ENCODE assay signal across 20 cellular contexts in the genomic region with DNA sequence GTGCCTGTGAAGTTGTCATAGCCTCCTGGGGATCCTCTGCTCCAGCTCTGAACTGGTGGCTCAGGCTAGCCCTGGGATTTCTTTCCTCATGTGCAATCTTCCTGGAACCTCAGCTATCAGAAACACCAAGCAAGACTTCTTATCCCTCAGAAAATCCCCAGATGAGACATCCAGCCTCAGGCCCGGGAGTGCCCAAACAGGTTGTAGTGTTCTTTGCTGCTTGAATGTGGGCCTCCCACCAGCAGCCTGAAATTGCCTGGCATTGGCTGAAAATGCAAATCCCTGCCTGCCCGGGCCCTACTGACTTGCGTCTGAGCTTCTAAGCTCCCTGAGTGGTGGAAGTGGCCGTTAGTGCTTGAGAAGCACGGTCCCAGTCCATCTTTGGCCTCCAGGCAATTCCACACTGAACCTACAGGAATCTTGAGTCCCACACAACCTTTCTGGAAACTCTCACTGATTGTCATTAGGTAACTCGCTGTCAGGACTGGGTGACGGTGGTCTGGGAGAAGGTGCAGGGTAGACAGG.
A peak's percentile ranks its signal among the peaks of the same experiment; 100 is the strongest.
DNase-seq lines count a peak whose midpoint lies in the region; FAIRE-seq and TF ChIP-seq lines count a peak whose summit lies in the region.
"Had no signal": no experiment of that assay in that cellular context is flagged by ENCODE, and none has a peak within 500 bp of the region (broad histone marks: within the 10 kb centered on the region; RNA-seq: fewer than 3 reads in every experiment).

No MANE protein-coding gene starts in this region.

- H3K79me2 ChIP-seq in PC-9 (ENCODE audit: low read depth): no peaks in the 10 kb centered on the region
- no peaks in the 10 kb centered on the region for H3K79me2 ChIP-seq in neural progenitor cell (ENCODE audit: low read depth)

- H3K4me3 ChIP-seq in PC-9 (no peak overlapping the region), epithelial cell of esophagus (ENCODE audit: low read length) (no peak overlapping the region), uterus (no peak overlapping the region), small intestine (ENCODE audit: low read depth in 1 of 2, low read length in 2 of 2) (no peak overlapping the region), neural progenitor cell (no peak overlapping the region)
- H3K4me3 ChIP-seq: SK-N-MC had no signal

- H3K9me3 Mint-ChIP-seq in neural progenitor cell: no peaks in the 10 kb centered on the region
- H3K9me3 Mint-ChIP-seq: CD4-positive, CD25-positive, alpha-beta regulatory T cell; HFFc6 had no signal

- no peak for TF ChIP-seq CTCF in PC-9 (conservative IDR thresholded peaks at IDR 0.05)
- TF ChIP-seq CTCF in epithelial cell of esophagus (IDR thresholded peaks at IDR 0.05; ENCODE audit: insufficient read depth, low read depth, low read length, missing control alignments): no peak
- TF ChIP-seq CTCF in uterus (IDR thresholded peaks at IDR 0.05): no peak
- TF ChIP-seq CTCF in neural progenitor cell (IDR thresholded peaks at IDR 0.05): no peak
- TF ChIP-seq CTCF in GM10248 (IDR thresholded peaks at IDR 0.05; ENCODE audit: control extremely low read depth, extremely low read depth, low read depth, missing control alignments): no peak

- H4K20me1 ChIP-seq in PC-9 (ENCODE audit: insufficient read depth) (no peaks in the 10 kb centered on the region), neural progenitor cell (ENCODE audit: low read depth) (no peaks in the 10 kb centered on the region)

- no peak for FAIRE-seq in small intestine (lab: Jason Lieb, UNC)

- peaks cover 3% of the 10 kb centered on the region for H3K4me1 Mint-ChIP-seq in neural progenitor cell
- H3K4me1 Mint-ChIP-seq: CD4-positive, CD25-positive, alpha-beta regulatory T cell had no signal

- H2AFZ ChIP-seq in PC-9 (no peak overlapping the region; the same call in 1 of the 2 replicates), neural progenitor cell (replicated peaks) (no peak overlapping the region)

- 88 to 95% (median 90%) methylated on average over 7 of the region's 7 CpGs for WGBS in small intestine, 3 donors

- no peak for TF ChIP-seq POLR2A in uterus (IDR thresholded peaks at IDR 0.05)

- no peaks in the 10 kb centered on the region for H3K36me3 Mint-ChIP-seq in neural progenitor cell
- H3K36me3 Mint-ChIP-seq: CD4-positive, CD25-positive, alpha-beta regulatory T cell had no signal

- no peak overlapping the region for H3K4me3 Mint-ChIP-seq in neural progenitor cell
- H3K4me3 Mint-ChIP-seq: CD4-positive, CD25-positive, alpha-beta regulatory T cell; HFFc6 had no signal

- no peak overlapping the region for H3K9ac ChIP-seq in neural progenitor cell

- H3K4me2 ChIP-seq in PC-9 (peak overlapping the region; percentile 25), neural progenitor cell (no peak overlapping the region)

- CTCF ChIA-PET in PC-9 (lab: Charles Lee): no interaction called here
- CTCF ChIA-PET in GM10248 (lab: Yijun Ruan, JAX): no interaction called here

- BruUV-seq in PC-9 (replicated peaks; lab: Mats Ljungman, UMichigan): no TSS peak

- intact Hi-C loops in PC-9 (cut with micrococcal nuclease; ENCODE audit: unreplicated experiment) (no loop called here), uterus (cut with DNase I; ENCODE audit: low total_unique reads) (no loop called here)

- H3K27ac Mint-ChIP-seq in neural progenitor cell: no peak overlapping the region
- H3K27ac Mint-ChIP-seq: CD4-positive, CD25-positive, alpha-beta regulatory T cell; HFFc6 had no signal

- H3K27ac ChIP-seq in PC-9 (peak overlapping the region; percentile 56), uterus (peak overlapping the region; percentile 69 to 80), small intestine (ENCODE audit: low read depth in 1 of 2, low read length in 1 of 2) (no peak overlapping the region), neural progenitor cell (no peak overlapping the region)
- H3K27ac ChIP-seq: SK-N-MC had no signal

- H3K9me3 ChIP-seq in PC-9 (ENCODE audit: insufficient read depth, low read depth): no peaks in the 10 kb centered on the region
- H3K9me3 ChIP-seq in uterus: no peaks in the 10 kb centered on the region
- H3K9me3 ChIP-seq in small intestine (ENCODE audit: control insufficient read depth, low read depth): no peaks in the 10 kb centered on the region
- H3K9me3 ChIP-seq in neural progenitor cell (ENCODE audit: low read depth): no peaks in the 10 kb centered on the region

- peaks cover 13% of the 10 kb centered on the region for H3K4me1 ChIP-seq in PC-9 (replicated peaks; ENCODE audit: insufficient read depth)
- no peaks in the 10 kb centered on the region for H3K4me1 ChIP-seq in uterus
- no peaks in the 10 kb centered on the region for H3K4me1 ChIP-seq in small intestine (ENCODE audit: control insufficient read depth in 2 of 2, insufficient read depth in 1 of 2, low read depth in 1 of 2, low read length in 1 of 2)
- no peaks in the 10 kb centered on the region for H3K4me1 ChIP-seq in neural progenitor cell

- DNase-seq in PC-9 (peak; percentile 55 to 77), epithelial cell of esophagus (ENCODE audit: low read depth) (peak; percentile 95), islet precursor cell (peak; percentile 94), uterus (no peak), small intestine (no peak), neural progenitor cell (ENCODE audit: low spot score) (no peak), GM10248 (ENCODE audit: extremely low spot score) (no peak)
- DNase-seq: CD4-positive, CD25-positive, alpha-beta regulatory T cell; EL; H7; HFFc6; Karpas-422; NCI-H1694; NCI-H2081 treated with DMSO at 0.1 percent for 48 hours; NCI-H2171 treated with DMSO at 0.1 percent for 48 hours; NCI-H446 treated with DMSO at 0.1 percent for 48 hours; NCI-H526 treated with DMSO at 0.1 percent for 48 hours; OCI-M1; SHP77 treated with DMSO at 0.1 percent for 48 hours had no signal

- H3F3A ChIP-seq in PC-9 (ENCODE audit: insufficient read depth, low read depth) (no peaks in the 10 kb centered on the region), neural progenitor cell (ENCODE audit: low read depth) (no peaks in the 10 kb centered on the region)

- no peaks in the 10 kb centered on the region for H3K27me3 ChIP-seq in PC-9 (ENCODE audit: insufficient read depth, low read depth)
- no peaks in the 10 kb centered on the region for H3K27me3 ChIP-seq in uterus
- peaks cover 0 to 2% of the 10 kb centered on the region in 2 donors for H3K27me3 ChIP-seq in small intestine (ENCODE audit: control insufficient read depth in 2 of 2, insufficient read depth in 2 of 2, low read length in 2 of 2)
- H3K27me3 ChIP-seq in neural progenitor cell: no peaks in the 10 kb centered on the region

- H3K27me3 Mint-ChIP-seq in neural progenitor cell (ENCODE audit: insufficient read depth, low read depth): peaks cover 2% of the 10 kb centered on the region
- H3K27me3 Mint-ChIP-seq: CD4-positive, CD25-positive, alpha-beta regulatory T cell had no signal

- no peaks in the 10 kb centered on the region for H3K9me2 ChIP-seq in PC-9 (ENCODE audit: insufficient read depth)

- POLR2A ChIA-PET in PC-9 (lab: Charles Lee; ENCODE audit: unreplicated experiment): interaction anchor here (0.6 kb wide), 1 partner anchor 297 kb away, joined by 3 read pairs; no protein-coding TSS in a partner anchor
- POLR2A ChIA-PET in GM10248 (lab: Yijun Ruan, JAX): no interaction called here

- H3K36me3 ChIP-seq in PC-9 (ENCODE audit: low read depth) (no peaks in the 10 kb centered on the region), uterus (no peaks in the 10 kb centered on the region), small intestine (ENCODE audit: control insufficient read depth in 2 of 2, insufficient read depth in 2 of 2, low read length in 2 of 2) (no peaks in the 10 kb centered on the region), neural progenitor cell (no peaks in the 10 kb centered on the region)

Comparison
In these comparisons a context has a peak if more than half of its experiments do, and no peak if none do; other contexts are left out.
1. DNase-seq: peak in PC-9 (2 of 2), epithelial cell of esophagus (single experiment) and islet precursor cell (single experiment); none in uterus (0 of 2), small intestine (single experiment), neural progenitor cell (single experiment) and GM10248 (single experiment).
2. H3K27ac ChIP-seq: peak in PC-9 (single experiment) and uterus (2 of 2); none in small intestine (0 of 2) and neural progenitor cell (single experiment).